ENCODE assay signal across 22 cellular contexts in genomic region chr1:25803368-25803767, GRCh38. TPM values are rescaled to one million over a fixed set of nuclear protein-coding genes. Genes with fewer than 3 reads are reported as not detected.
"Had no signal": no experiment of that assay in that cellular context is flagged by ENCODE, and none has a peak within 500 bp of the region (broad histone marks: within the 10 kb centered on the region; RNA-seq: fewer than 3 reads in every experiment).

No MANE protein-coding gene starts in this region.

- H3K27me3 Mint-ChIP-seq: activated naive CD8-positive, alpha-beta T cell treated with anti-CD3 and anti-CD28 coated beads, Interleukin-2, amount 10 ng/mL, durations not matched to agents 7 days and 5 days; naive B cell; T-cell had no signal

- H3K36me3 Mint-ChIP-seq: activated naive CD8-positive, alpha-beta T cell treated with anti-CD3 and anti-CD28 coated beads, Interleukin-2, amount 10 ng/mL, durations not matched to agents 7 days and 5 days had no signal

- FAIRE-seq: endometrium had no signal

- H3K9me3 ChIP-seq: heart right ventricle, lower lobe of right lung, prostate gland, right atrium auricular region, upper lobe of right lung had no signal

- DNase-seq: activated CD8-positive, alpha-beta memory T cell treated with anti-CD3 and anti-CD28 coated beads for 24 hours; activated CD8-positive, alpha-beta memory T cell treated with anti-CD3 and anti-CD28 coated beads, Interleukin-2, amount 50 U/mL, for 4 hours; activated effector memory CD4-positive, alpha-beta T cell treated with Interleukin-2 at 50 U/mL for 16 hours; activated naive CD4-positive, alpha-beta T cell treated with anti-CD3 and anti-CD28 coated beads for 36 hours; activated naive CD8-positive, alpha-beta T cell treated with anti-CD3 and anti-CD28 coated beads, Interleukin-2, amount 10 ng/mL, durations not matched to agents 7 days and 5 days; activated T-cell treated with anti-CD3 and anti-CD28 coated beads, Interleukin-2, amount 50 U/mL, for 4 hours; amygdala; effector CD4-positive, alpha-beta T cell; heart right ventricle; lower lobe of right lung; naive B cell; stimulated activated CD4-positive, alpha-beta T cell treated with anti-CD3 and anti-CD28 coated beads, Interleukin-4, amount 100 ng/mL, for 4 hours; stimulated activated naive CD8-positive, alpha-beta T cell treated with anti-CD3 and anti-CD28 coated beads, Interleukin-15, Interleukin-2, amounts not matched to agents 100 U/mL and 50 U/mL, for 24 hours; upper lobe of right lung had no signal

- H3K4me3 ChIP-seq: heart right ventricle, lower lobe of right lung, prostate gland, right atrium auricular region, upper lobe of right lung had no signal

- H3K9me3 Mint-ChIP-seq: activated naive CD8-positive, alpha-beta T cell treated with anti-CD3 and anti-CD28 coated beads, Interleukin-2, amount 10 ng/mL, durations not matched to agents 7 days and 5 days; activated T-cell treated with anti-CD3 and anti-CD28 coated beads, Interleukin-2, amount 50 U/mL, for 4 hours; naive B cell; T-cell; T-helper 2 cell treated with Interferon-gamma antibody and Interleukin-4, amounts not matched to agents 5 μg/mL and 100 μg/mL, for 36 hours; WTC11 had no signal

- H3K36me3 ChIP-seq: prostate gland, right atrium auricular region had no signal

- H3K27ac ChIP-seq: lower lobe of right lung had no signal

- H3K27me3 ChIP-seq: heart right ventricle, right atrium auricular region, upper lobe of right lung had no signal

- H3K4me3 Mint-ChIP-seq: activated naive CD4-positive, alpha-beta T cell treated with anti-CD3 and anti-CD28 coated beads for 36 hours; WTC11 had no signal

- ATAC-seq: heart right ventricle, left lobe of liver, lower lobe of right lung, upper lobe of right lung, WTC11 had no signal

- H3K27ac Mint-ChIP-seq: activated naive CD8-positive, alpha-beta T cell treated with anti-CD3 and anti-CD28 coated beads, Interleukin-2, amount 10 ng/mL, durations not matched to agents 7 days and 5 days; T-helper 2 cell treated with Interferon-gamma antibody and Interleukin-4, amounts not matched to agents 5 μg/mL and 100 μg/mL, for 36 hours had no signal

RNA-seq across cellular contexts. Expression of gene AUNIP, which starts 55.9 kb away (rescaled TPM):
- total RNA-seq: left lobe of liver, lower lobe of right lung, mesenteric fat pad, right atrium auricular region, upper lobe of right lung had no signal
